Comparison of ENCODE assay signal across 10 cellular contexts in the genomic region with DNA sequence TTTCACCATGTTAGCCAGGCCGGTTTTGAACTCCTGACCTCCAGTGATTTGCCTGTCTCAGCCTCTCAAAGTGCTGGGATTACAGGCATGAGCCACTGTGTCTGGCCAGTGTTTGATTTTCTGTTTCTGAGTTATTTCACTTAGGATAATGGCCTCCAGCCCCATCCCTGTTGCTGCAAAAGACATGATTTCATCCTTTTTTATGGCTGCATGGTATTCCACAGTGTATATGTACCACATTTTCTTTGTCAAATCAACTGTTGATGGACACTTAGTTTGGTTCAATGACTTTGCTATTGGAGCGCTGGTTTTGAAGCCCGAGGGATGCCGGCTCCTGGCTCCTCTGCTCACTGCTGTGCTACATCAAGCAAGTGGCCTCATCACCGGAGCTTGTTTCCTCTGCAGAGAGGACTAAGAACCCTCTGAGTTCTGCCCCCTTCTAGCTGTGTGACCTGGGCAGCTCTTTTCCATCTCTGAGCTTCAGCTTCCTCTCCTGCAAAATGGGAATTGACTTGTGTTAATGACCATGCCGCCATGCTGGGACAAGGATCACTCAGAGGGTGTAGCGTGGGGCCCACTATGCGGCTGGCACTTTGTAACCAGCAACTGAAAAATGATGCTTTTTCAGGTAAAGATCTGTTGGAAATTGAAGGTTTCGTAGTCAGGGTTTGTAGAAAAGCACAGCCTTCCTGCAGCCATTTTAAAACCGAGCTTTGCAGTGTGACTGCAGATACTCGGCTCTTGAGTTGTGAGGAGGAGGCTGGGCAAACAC.
"Had no signal": no experiment of that assay in that cellular context is flagged by ENCODE, and none has a peak within 500 bp of the region (broad histone marks: within the 10 kb centered on the region; RNA-seq: fewer than 3 reads in every experiment).

No MANE protein-coding gene starts in this region.

- H3K27ac ChIP-seq: brain microvascular endothelial cell, foreskin keratinocyte, uterus had no signal

- H3K4me1 ChIP-seq: foreskin keratinocyte had no signal

- H3K27me3 ChIP-seq: uterus had no signal

- H3K36me3 ChIP-seq: brain microvascular endothelial cell, uterus had no signal

- H3K4me3 ChIP-seq: uterus had no signal

- H3K9me3 ChIP-seq: uterus had no signal

- DNase-seq: activated CD4-positive, alpha-beta T cell treated with anti-CD3 and anti-CD28 coated beads for 1 hour; activated CD8-positive, alpha-beta memory T cell treated with anti-CD3 and anti-CD28 coated beads, Interleukin-2, amount 50 U/mL, for 4 hours; activated CD8-positive, alpha-beta T cell treated with anti-CD3 and anti-CD28 coated beads for 36 hours; amniotic stem cell; brain microvascular endothelial cell; immature natural killer cell; stimulated activated CD4-positive, alpha-beta T cell treated with anti-CD3 and anti-CD28 coated beads, Interleukin-15, amount 100 ng/mL, for 24 hours; stimulated activated CD4-positive, alpha-beta T cell treated with anti-CD3 and anti-CD28 coated beads, Interleukin-4, amount 100 ng/mL, for 24 hours had no signal
